Comparison of ENCODE assay signal across 11 cellular contexts in genomic region chr5:93342563-93343061, GRCh38.
DNase-seq lines count a peak whose midpoint lies in the region; ATAC-seq and TF ChIP-seq lines count a peak whose summit lies in the region.
"Had no signal": no experiment of that assay in that cellular context is flagged by ENCODE, and none has a peak within 500 bp of the region (broad histone marks: within the 10 kb centered on the region; RNA-seq: fewer than 3 reads in every experiment).

No MANE protein-coding gene starts in this region.

- H3K9ac ChIP-seq in neural progenitor cell (no peak overlapping the region), colonic mucosa (ENCODE audit: low read depth in 2 of 2, low read length in 2 of 2) (no peak overlapping the region)

- H3K4me2 ChIP-seq in neural progenitor cell = no peak overlapping the region

- H3K36me3 ChIP-seq in neural progenitor cell = no peaks in the 10 kb centered on the region
- no peaks in the 10 kb centered on the region for H3K36me3 ChIP-seq in colonic mucosa
- H3K36me3 ChIP-seq: gastroesophageal sphincter had no signal

- H3K27ac ChIP-seq in neural progenitor cell (no peak overlapping the region), colonic mucosa (no peak overlapping the region)
- H3K27ac ChIP-seq: gastroesophageal sphincter had no signal

- H3K79me2 ChIP-seq in neural progenitor cell (ENCODE audit: low read depth) = no peaks in the 10 kb centered on the region

- H3K4me1 ChIP-seq in neural progenitor cell (peaks cover 4% of the 10 kb centered on the region), colonic mucosa (no peaks in the 10 kb centered on the region)
- H3K4me1 ChIP-seq: gastroesophageal sphincter had no signal

- H3K4me3 ChIP-seq in neural progenitor cell = no peak overlapping the region
- H3K4me3 ChIP-seq in colonic mucosa = no peak overlapping the region
- H3K4me3 ChIP-seq: gastroesophageal sphincter had no signal

- H3K4me3 Mint-ChIP-seq in neural progenitor cell = no peak overlapping the region
- H3K4me3 Mint-ChIP-seq: central memory CD8-positive, alpha-beta T cell; naive thymus-derived CD4-positive, alpha-beta T cell had no signal

- TF ChIP-seq CTCF in neural progenitor cell (IDR thresholded peaks at IDR 0.05) = no peak
- no peak for TF ChIP-seq CTCF in colonic mucosa (IDR thresholded peaks at IDR 0.05)

- H3K36me3 Mint-ChIP-seq in neural progenitor cell = peaks cover 4% of the 10 kb centered on the region
- H3K36me3 Mint-ChIP-seq: naive thymus-derived CD4-positive, alpha-beta T cell had no signal

- H3K9me3 Mint-ChIP-seq in neural progenitor cell = peaks cover 6% of the 10 kb centered on the region
- H3K9me3 Mint-ChIP-seq: central memory CD8-positive, alpha-beta T cell had no signal

- ATAC-seq in GM18870 (IDR thresholded peaks at IDR 0.05; ENCODE audit: unreplicated experiment) (peak; percentile 75), GM21619 (IDR thresholded peaks at IDR 0.05; ENCODE audit: unreplicated experiment) (peak; percentile 66), HG03575 (IDR thresholded peaks at IDR 0.05; ENCODE audit: extremely low read depth, insufficient number of reproducible peaks, low FRiP score, unreplicated experiment) (peak; percentile 61), HG03521 (IDR thresholded peaks at IDR 0.05; ENCODE audit: unreplicated experiment) (no peak)
- ATAC-seq: gastroesophageal sphincter; naive thymus-derived CD4-positive, alpha-beta T cell had no signal

- DNase-seq in neural progenitor cell (ENCODE audit: low spot score) (no peak), colonic mucosa (no peak), T-helper 9 cell (no peak)
- DNase-seq in stimulated activated CD4-positive, alpha-beta T cell treated with anti-CD3 and anti-CD28 coated beads, Interleukin-15, amount 100 ng/mL, for 24 hours = no peak
- DNase-seq: naive thymus-derived CD4-positive, alpha-beta T cell had no signal

- no peak overlapping the region for H3K27ac Mint-ChIP-seq in neural progenitor cell
- H3K27ac Mint-ChIP-seq: naive thymus-derived CD4-positive, alpha-beta T cell had no signal

- H3K9me3 ChIP-seq in neural progenitor cell (ENCODE audit: low read depth) (no peaks in the 10 kb centered on the region), colonic mucosa (no peaks in the 10 kb centered on the region)

- peak overlapping the region; percentile 63 for H2AFZ ChIP-seq in neural progenitor cell (replicated peaks)

- intact Hi-C loops in colonic mucosa (cut with DNase I) = no loop called here

- no peaks in the 10 kb centered on the region for H3K27me3 ChIP-seq in neural progenitor cell
- no peaks in the 10 kb centered on the region for H3K27me3 ChIP-seq in colonic mucosa
- H3K27me3 ChIP-seq: gastroesophageal sphincter had no signal

- no peaks in the 10 kb centered on the region for H4K20me1 ChIP-seq in neural progenitor cell (ENCODE audit: low read depth)

- peaks cover 8% of the 10 kb centered on the region for H3K4me1 Mint-ChIP-seq in neural progenitor cell
- H3K4me1 Mint-ChIP-seq: central memory CD8-positive, alpha-beta T cell; naive thymus-derived CD4-positive, alpha-beta T cell had no signal

- no peaks in the 10 kb centered on the region for H3F3A ChIP-seq in neural progenitor cell (ENCODE audit: low read depth)

- peaks cover 4% of the 10 kb centered on the region for H3K27me3 Mint-ChIP-seq in neural progenitor cell (ENCODE audit: insufficient read depth, low read depth)
- H3K27me3 Mint-ChIP-seq: central memory CD8-positive, alpha-beta T cell had no signal
